In the genomic region with DNA sequence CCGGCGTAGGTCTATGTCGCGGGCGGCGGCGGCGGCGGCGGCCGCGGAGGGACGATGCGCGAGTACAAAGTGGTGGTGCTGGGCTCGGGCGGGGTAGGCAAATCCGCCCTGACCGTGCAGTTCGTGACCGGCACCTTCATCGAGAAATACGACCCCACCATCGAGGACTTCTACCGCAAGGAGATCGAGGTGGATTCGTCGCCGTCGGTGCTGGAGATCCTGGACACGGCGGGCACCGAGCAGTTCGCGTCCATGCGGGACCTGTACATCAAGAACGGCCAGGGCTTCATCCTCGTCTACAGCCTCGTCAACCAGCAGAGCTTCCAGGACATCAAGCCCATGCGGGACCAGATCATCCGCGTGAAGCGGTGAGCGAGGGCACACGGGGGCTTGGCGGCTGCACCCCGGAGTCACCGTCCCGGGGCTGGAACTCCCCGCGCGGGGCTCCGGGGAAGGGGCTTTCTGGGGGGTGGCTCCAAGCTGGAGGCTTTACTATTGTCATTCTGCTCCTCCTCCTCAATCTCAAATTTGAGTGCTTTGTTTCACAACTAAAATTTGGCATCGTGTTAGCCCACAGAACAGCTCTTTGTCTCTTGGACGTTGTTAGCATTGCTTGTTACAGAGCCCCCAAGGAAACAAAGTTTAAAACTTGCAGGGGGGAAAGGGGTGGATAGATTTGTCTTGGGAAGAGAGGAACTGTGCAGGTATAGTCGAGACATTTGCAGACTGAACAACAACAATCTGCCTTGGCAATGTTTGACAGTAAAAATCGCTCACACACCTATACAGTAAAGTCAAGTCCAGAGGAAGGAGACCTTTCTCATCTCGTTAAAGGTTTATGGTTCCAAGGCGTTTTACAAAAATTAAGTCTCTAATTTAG, we compare ENCODE assay signal across 8 cellular contexts. TPM values are rescaled to one million over a fixed set of nuclear protein-coding genes. Genes with fewer than 3 reads are reported as not detected.
DNase-seq lines count a peak whose midpoint lies in the region; ATAC-seq and TF ChIP-seq lines count a peak whose summit lies in the region.

No MANE protein-coding gene starts in this region.

- BruUV-seq in MCF 10A (replicated peaks; lab: Mats Ljungman, UMichigan), result TSS peak; percentile 25

- peaks cover 20 to 21% of the 10 kb centered on the region in 2 experiments; a peak in 3 of 4 replicates for H3K4me1 ChIP-seq in SK-N-SH (ENCODE audit: control insufficient read depth in 1 of 2, insufficient read depth in 2 of 2, low read depth in 1 of 2, low read length in 1 of 2)

- CTCF ChIA-PET in SK-N-SH (lab: Yijun Ruan, JAX) (interaction anchor here (1.2 to 2.3 kb wide), 2 partner anchors 75 to 365 kb away, joined by 3 to 11 read pairs; no protein-coding TSS in a partner anchor), MCF 10A (lab: Yijun Ruan, JAX) (interaction anchor here (0.6 to 3.2 kb wide), 12 partner anchors 14 to 1810 kb away, joined by 3 to 16 read pairs (median 4); no protein-coding TSS in a partner anchor)

- peak overlapping the region; percentile 77 to 88 for H3K4me3 ChIP-seq in SK-N-SH (ENCODE audit: low read depth in 2 of 2, low read length in 1 of 2)

- H2AFZ ChIP-seq in SK-N-SH (ENCODE audit: low read depth), result 0 out of 2 replicates have a peak overlapping the region, but pooled peaks have one; percentile 15

- H3K9me3 Mint-ChIP-seq in MCF 10A (ENCODE audit: unreplicated experiment), result no peaks in the 10 kb centered on the region

- H3K9ac ChIP-seq in SK-N-SH, result peak overlapping the region; percentile 78

- under 1% methylated on average over 9 of the region's 59 CpGs for WGBS in SK-N-SH (ENCODE audit: low lambda C conversion rate)

- peaks cover 6% of the 10 kb centered on the region for H3K36me3 Mint-ChIP-seq in MCF 10A (ENCODE audit: insufficient read depth, unreplicated experiment)

- H3K9me3 ChIP-seq in SK-N-SH, result no peaks in the 10 kb centered on the region

- H3K4me2 ChIP-seq in SK-N-SH, result peak overlapping the region; percentile 71

- TF ChIP-seq EP300 in SK-N-SH (IDR thresholded peaks at IDR 0.05; ENCODE audit: borderline replicate concordance in 1 of 2, low read depth in 1 of 2, low read length in 1 of 2), result no peak

- H3K27ac Mint-ChIP-seq in MCF 10A (ENCODE audit: low read depth, unreplicated experiment), result peak overlapping the region; percentile 44

- H3F3A ChIP-seq in SK-N-SH (replicated peaks; ENCODE audit: insufficient read depth), result peaks cover 3% of the 10 kb centered on the region

- H3K4me1 Mint-ChIP-seq in MCF 10A (ENCODE audit: insufficient read depth, unreplicated experiment), result peaks cover 28% of the 10 kb centered on the region

- H3K27me3 Mint-ChIP-seq in MCF 10A (ENCODE audit: insufficient read depth, unreplicated experiment), result no peaks in the 10 kb centered on the region

- no peak for TF ChIP-seq CTCF in SK-N-SH (IDR thresholded peaks at IDR 0.05)
- no peak for TF ChIP-seq CTCF in MCF 10A (IDR thresholded peaks at IDR 0.05; ENCODE audit: unreplicated experiment)

- peaks cover 10 to 18% of the 10 kb centered on the region in 2 experiments for H3K36me3 ChIP-seq in SK-N-SH (replicated peaks in 1 of 2; ENCODE audit: control insufficient read depth in 1 of 2, insufficient read depth in 2 of 2, low read length in 1 of 2)

- TF ChIP-seq RAD21 in SK-N-SH (IDR thresholded peaks at IDR 0.05; ENCODE audit: low read length), result no peak

- DNase-seq in SK-N-SH, result peak; percentile 22
- peak; percentile 2 for DNase-seq in T1000 (lab: John Stamatoyannopoulos, UW)
- DNase-seq in MCF 10A (ENCODE audit: unreplicated experiment), result peak; percentile 56
- DNase-seq in stimulated activated CD4-positive, alpha-beta T cell treated with anti-CD3 and anti-CD28 coated beads, Interleukin-1b, Interleukin-23, amount 100 ng/mL, for 24 hours (ENCODE audit: low read depth in 4 of 4, low spot score in 1 of 4), result peak in 3 of 4 experiments; percentile 4 to 15 (median 9)

- POLR2A ChIA-PET in SK-N-SH (lab: Yijun Ruan, JAX) (interaction anchor here (1.0 to 1.6 kb wide), 4 partner anchors 9 to 213 kb away, joined by 3 to 4 read pairs (median 3); partner anchors contain the start of gene MBNL2), MCF 10A (lab: Yijun Ruan, JAX) (interaction anchor here (0.6 to 7.3 kb wide), 45 partner anchors 8 to 1827 kb away, joined by 3 to 139 read pairs (median 5); partner anchors contain the start of genes DNAJC3, MBNL2 and UGGT2)

- H4K20me1 ChIP-seq in SK-N-SH (ENCODE audit: insufficient read depth), result peaks cover 13% of the 10 kb centered on the region; the same call in 1 of the 2 replicates

- H3K27me3 ChIP-seq in SK-N-SH (ENCODE audit: insufficient read depth), result no peaks in the 10 kb centered on the region
- H3K27me3 ChIP-seq in layer of hippocampus (ENCODE audit: control insufficient read depth, insufficient read depth, low read length), result no peaks in the 10 kb centered on the region

- no peak for ATAC-seq in SK-N-SH treated with all-trans-retinoic acid at 6 μM for 48 hours
- ATAC-seq in HG03520 (IDR thresholded peaks at IDR 0.05; ENCODE audit: unreplicated experiment), result peak; percentile 2
- ATAC-seq in HG02870 (IDR thresholded peaks at IDR 0.05; ENCODE audit: unreplicated experiment), result no peak

- peak overlapping the region; percentile 85 for H3K4me3 Mint-ChIP-seq in MCF 10A (ENCODE audit: unreplicated experiment)

- H3K79me2 ChIP-seq in SK-N-SH (ENCODE audit: insufficient read depth), result peaks cover 59% of the 10 kb centered on the region

- peak overlapping the region; percentile 63 to 91; a peak in 3 of 4 replicates for H3K27ac ChIP-seq in SK-N-SH (ENCODE audit: low read depth in 2 of 2, low read length in 1 of 2)
- peak overlapping the region; percentile 80 for H3K27ac ChIP-seq in layer of hippocampus (ENCODE audit: low read depth, low read length)

- intact Hi-C loops in MCF 10A (cut with micrococcal nuclease), result loop anchor here (10.0 kb wide), 1 partner anchor 1870 kb away; no protein-coding TSS in a partner anchor

- H3K9me2 ChIP-seq in SK-N-SH, result no peaks in the 10 kb centered on the region

TF ChIP-seq in SK-N-SH, 30 proteins besides CTCF, POLR2A, EP300 and RAD21:
- peak; percentile 52; the same call in 1 of the 2 replicates for TF ChIP-seq MXI1 (IDR thresholded peaks at IDR 0.05; ENCODE audit: low read depth, low read length)
- no peak for TF ChIP-seq RXRA (IDR thresholded peaks at IDR 0.05; ENCODE audit: borderline replicate concordance, low read depth)
- TF ChIP-seq FOXJ3 (CRISPR knock-in tag; IDR thresholded peaks at IDR 0.05), result 0 out of 2 replicates have a peak, but pooled peaks have one; percentile 14

TF ChIP-seq in SK-N-SH treated with all-trans-retinoic acid at 6 μM for 48 hours, 23 proteins besides CTCF, POLR2A, EP300 and RAD21 (continues in another document):
- no peak for TF ChIP-seq CSDC2 (CRISPR knock-in tag; IDR thresholded peaks at IDR 0.05)
- no peak for TF ChIP-seq ZNF8 (CRISPR knock-in tag; IDR thresholded peaks at IDR 0.05)
- TF ChIP-seq PPARA (CRISPR knock-in tag; IDR thresholded peaks at IDR 0.05; ENCODE audit: borderline replicate concordance), result no peak
- TF ChIP-seq ZNF565 (CRISPR knock-in tag; conservative IDR thresholded peaks at IDR 0.05; ENCODE audit: low read depth), result no peak
- TF ChIP-seq, protein P1, sequence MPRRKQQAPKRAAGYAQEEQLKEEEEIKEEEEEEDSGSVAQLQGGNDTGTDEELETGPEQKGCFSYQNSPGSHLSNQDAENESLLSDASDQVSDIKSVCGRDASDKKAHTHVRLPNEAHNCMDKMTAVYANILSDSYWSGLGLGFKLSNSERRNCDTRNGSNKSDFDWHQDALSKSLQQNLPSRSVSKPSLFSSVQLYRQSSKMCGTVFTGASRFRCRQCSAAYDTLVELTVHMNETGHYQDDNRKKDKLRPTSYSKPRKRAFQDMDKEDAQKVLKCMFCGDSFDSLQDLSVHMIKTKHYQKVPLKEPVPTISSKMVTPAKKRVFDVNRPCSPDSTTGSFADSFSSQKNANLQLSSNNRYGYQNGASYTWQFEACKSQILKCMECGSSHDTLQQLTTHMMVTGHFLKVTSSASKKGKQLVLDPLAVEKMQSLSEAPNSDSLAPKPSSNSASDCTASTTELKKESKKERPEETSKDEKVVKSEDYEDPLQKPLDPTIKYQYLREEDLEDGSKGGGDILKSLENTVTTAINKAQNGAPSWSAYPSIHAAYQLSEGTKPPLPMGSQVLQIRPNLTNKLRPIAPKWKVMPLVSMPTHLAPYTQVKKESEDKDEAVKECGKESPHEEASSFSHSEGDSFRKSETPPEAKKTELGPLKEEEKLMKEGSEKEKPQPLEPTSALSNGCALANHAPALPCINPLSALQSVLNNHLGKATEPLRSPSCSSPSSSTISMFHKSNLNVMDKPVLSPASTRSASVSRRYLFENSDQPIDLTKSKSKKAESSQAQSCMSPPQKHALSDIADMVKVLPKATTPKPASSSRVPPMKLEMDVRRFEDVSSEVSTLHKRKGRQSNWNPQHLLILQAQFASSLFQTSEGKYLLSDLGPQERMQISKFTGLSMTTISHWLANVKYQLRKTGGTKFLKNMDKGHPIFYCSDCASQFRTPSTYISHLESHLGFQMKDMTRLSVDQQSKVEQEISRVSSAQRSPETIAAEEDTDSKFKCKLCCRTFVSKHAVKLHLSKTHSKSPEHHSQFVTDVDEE (CRISPR knock-in tag; IDR thresholded peaks at IDR 0.05), result no peak
- TF ChIP-seq TOX (CRISPR knock-in tag; IDR thresholded peaks at IDR 0.05; ENCODE audit: borderline replicate concordance), result no peak
- TF ChIP-seq GLIS3 (CRISPR knock-in tag; IDR thresholded peaks at IDR 0.05), result no peak
- no peak for TF ChIP-seq PATZ1 (CRISPR knock-in tag; IDR thresholded peaks at IDR 0.05; ENCODE audit: borderline replicate concordance)
- TF ChIP-seq OSR1 (CRISPR knock-in tag; IDR thresholded peaks at IDR 0.05), result no peak
- TF ChIP-seq RARB (CRISPR knock-in tag; IDR thresholded peaks at IDR 0.05), result no peak
- TF ChIP-seq BACH2 (CRISPR knock-in tag; IDR thresholded peaks at IDR 0.05; ENCODE audit: borderline replicate concordance), result no peak
- no peak for TF ChIP-seq ZNF70 (CRISPR knock-in tag; IDR thresholded peaks at IDR 0.05)

RNA-seq across cellular contexts. Expression of gene RAP2A, which starts 0.7 kb away (rescaled TPM):
- polyA plus RNA-seq in SK-N-SH (2012; rRNA removed), result 6.5 and 10.0 TPM in 2 replicates
- 10.4 and 11.5 TPM in 2 replicates for polyA plus RNA-seq in SK-N-SH (2012; cell fraction: cytosol; rRNA removed)
- polyA plus RNA-seq in SK-N-SH (2012; cell fraction: nucleus; rRNA removed), result 3.7 and 8.1 TPM in 2 replicates
- 33.4 and 34.3 TPM in 2 replicates for total RNA-seq in MCF 10A (2022)

Comparison
In these comparisons a context has a peak if more than half of its experiments do, and no peak if none do; other contexts are left out.
1. DNase-seq: peak in every context shown above with its lines; median percentile 56 in MCF 10A; 22 in SK-N-SH; 9 in stimulated activated CD4-positive, alpha-beta T cell treated with anti-CD3 and anti-CD28 coated beads, Interleukin-1b, Interleukin-23, amount 100 ng/mL, for 24 hours; 2 in T1000.